ENCODE assay signal across 14 cellular contexts in genomic region chr12:77047341-77048202, GRCh38. TPM values are rescaled to one million over a fixed set of nuclear protein-coding genes. Genes with fewer than 3 reads are reported as not detected.
DNase-seq lines count a peak whose midpoint lies in the region; ATAC-seq and TF ChIP-seq lines count a peak whose summit lies in the region.
"Had no signal": no experiment of that assay in that cellular context is flagged by ENCODE, and none has a peak within 500 bp of the region (broad histone marks: within the 10 kb centered on the region; RNA-seq: fewer than 3 reads in every experiment).

No MANE protein-coding gene starts in this region.

- H3K4me2 ChIP-seq in OCI-LY3 (ENCODE audit: low read length) (no peak overlapping the region), trophoblast cell (ENCODE audit: low read length) (no peak overlapping the region)

- no peak overlapping the region for H3K27ac ChIP-seq in OCI-LY3 (ENCODE audit: low read length)
- no peak overlapping the region for H3K27ac ChIP-seq in trophoblast cell (ENCODE audit: low read depth, low read length)
- H3K27ac ChIP-seq in psoas muscle: no peak overlapping the region
- H3K27ac ChIP-seq: right lobe of liver had no signal

- WGBS in trophoblast cell (ENCODE audit: extremely low coverage, insufficient coverage, insufficient read length): no CpG with 5 or more reads among the region's 6 CpGs
- 70 to 90% (median 75%) methylated on average over 6 of the region's 6 CpGs for WGBS in psoas muscle, 3 donors

- H2AFZ ChIP-seq in OCI-LY3 (ENCODE audit: low read depth, low read length) (no peak overlapping the region), trophoblast cell (ENCODE audit: insufficient read depth, low read length, poor library complexity) (no peak overlapping the region)

- intact Hi-C loops in psoas muscle (cut with DNase I): no loop called here

- H4K12ac ChIP-seq in trophoblast cell (ENCODE audit: low read depth, low read length): no peak overlapping the region

- H3K4ac ChIP-seq in trophoblast cell (ENCODE audit: low read depth, low read length): no peak overlapping the region

- H3K27me3 ChIP-seq in OCI-LY3 (ENCODE audit: low read depth, low read length) (no peaks in the 10 kb centered on the region), trophoblast cell (ENCODE audit: insufficient read depth, low read length) (no peaks in the 10 kb centered on the region), psoas muscle (ENCODE audit: insufficient read depth in 3 of 3, low read length in 2 of 3) (no peaks in the 10 kb centered on the region)
- H3K27me3 ChIP-seq: MG63, right lobe of liver had no signal

- no peak overlapping the region for H2BK12ac ChIP-seq in trophoblast cell (ENCODE audit: low read length)

- peaks cover 7% of the 10 kb centered on the region for H3K4me1 ChIP-seq in OCI-LY3 (ENCODE audit: low read length)
- no peaks in the 10 kb centered on the region for H3K4me1 ChIP-seq in trophoblast cell (ENCODE audit: control insufficient read depth in 1 of 2, insufficient read depth in 2 of 2, low read length in 2 of 2)
- no peaks in the 10 kb centered on the region for H3K4me1 ChIP-seq in psoas muscle
- H3K4me1 ChIP-seq: right lobe of liver had no signal

- H3K79me2 ChIP-seq in OCI-LY3 (ENCODE audit: low read length) (no peaks in the 10 kb centered on the region), trophoblast cell (ENCODE audit: control insufficient read depth, insufficient read depth, low read length, poor library complexity) (no peaks in the 10 kb centered on the region)

- no peak overlapping the region for H3K18ac ChIP-seq in trophoblast cell (ENCODE audit: low read length)

- H3K36me3 ChIP-seq in OCI-LY3 (replicated peaks; ENCODE audit: low read depth, low read length) (peaks cover 17% of the 10 kb centered on the region), trophoblast cell (ENCODE audit: control insufficient read depth in 1 of 2, insufficient read depth in 2 of 2, low read length in 2 of 2) (peaks cover 0 to 13% of the 10 kb centered on the region in 2 experiments), psoas muscle (ENCODE audit: insufficient read depth in 1 of 2, low read depth in 1 of 2) (no peaks in the 10 kb centered on the region)
- H3K36me3 ChIP-seq: right lobe of liver had no signal

- no peak overlapping the region for H2BK120ac ChIP-seq in trophoblast cell (ENCODE audit: insufficient read depth, low read length, poor library complexity)

- no peak overlapping the region for H4K8ac ChIP-seq in trophoblast cell (ENCODE audit: low read depth, low read length)

- H4K91ac ChIP-seq in trophoblast cell (ENCODE audit: low read depth, low read length): no peak overlapping the region

- H2AK5ac ChIP-seq in trophoblast cell (ENCODE audit: low read length): no peak overlapping the region

- no peak overlapping the region for H3K14ac ChIP-seq in trophoblast cell (ENCODE audit: low read length)

- H3K79me1 ChIP-seq in trophoblast cell (ENCODE audit: low read length): no peaks in the 10 kb centered on the region

- no peak overlapping the region for H3K23ac ChIP-seq in trophoblast cell (ENCODE audit: low read length)

- H3K9me3 ChIP-seq in OCI-LY3 (ENCODE audit: insufficient read depth, low read length) (no peaks in the 10 kb centered on the region), trophoblast cell (ENCODE audit: insufficient read depth, low read depth, low read length) (no peaks in the 10 kb centered on the region), psoas muscle (no peaks in the 10 kb centered on the region)
- H3K9me3 ChIP-seq: MG63, right lobe of liver had no signal

- no peak overlapping the region for H2BK5ac ChIP-seq in trophoblast cell (ENCODE audit: low read depth, low read length, poor library complexity)

- TF ChIP-seq CTCF in OCI-LY3 (IDR thresholded peaks at IDR 0.05; ENCODE audit: low read depth, low read length) (peak; percentile 21; the same call in 1 of the 2 replicates), epithelial cell of esophagus (IDR thresholded peaks at IDR 0.05; ENCODE audit: insufficient read depth, low read depth, low read length, missing control alignments) (peak; percentile 6), psoas muscle (IDR thresholded peaks at IDR 0.05) (no peak)

- H3K4me3 ChIP-seq in OCI-LY3 (ENCODE audit: low read length) (no peak overlapping the region), epithelial cell of esophagus (ENCODE audit: low read length) (no peak overlapping the region), trophoblast cell (ENCODE audit: low read depth, low read length) (no peak overlapping the region), psoas muscle (no peak overlapping the region)
- H3K4me3 ChIP-seq: MG63, right lobe of liver had no signal

- DNase-seq in EH (ENCODE audit: low read depth) (peak; percentile 31), epithelial cell of esophagus (ENCODE audit: low read depth) (no peak), trophoblast cell (peak; percentile 76 to 88), T1000 (lab: John Stamatoyannopoulos, UW) (no peak), psoas muscle (no peak)
- DNase-seq: activated T-cell treated with anti-CD3 and anti-CD28 coated beads, Interleukin-2, amount 50 U/mL, for 48 hours; HCEC 1CT; left cardiac atrium; MG63; natural killer cell; right lobe of liver had no signal

- H4K20me1 ChIP-seq in OCI-LY3 (ENCODE audit: insufficient read depth, low read length): no peaks in the 10 kb centered on the region

- no peak overlapping the region for H3K9ac ChIP-seq in OCI-LY3 (ENCODE audit: low read length)
- H3K9ac ChIP-seq in trophoblast cell (ENCODE audit: low read length): no peak overlapping the region

- ATAC-seq in psoas muscle (no peak), HG02759 (IDR thresholded peaks at IDR 0.05; ENCODE audit: unreplicated experiment) (no peak)
- ATAC-seq: activated CD4-positive, CD25-positive, alpha-beta regulatory T cell treated with anti-CD3 and anti-CD28 coated beads, Interleukin-2, amount 50 U/mL, for 24 hours; left cardiac atrium; natural killer cell; right lobe of liver had no signal

RNA-seq across cellular contexts. Expression of gene E2F7, which starts 17.8 kb away (rescaled TPM):
- 4.8 and 5.1 TPM in 2 replicates for polyA plus RNA-seq in trophoblast cell (2013)
- under 1 TPM in 2 of 4 donors, not detected in 2; 0.14 to 0.76 TPM for total RNA-seq in psoas muscle
- under 1 TPM in 2 of 3 donors, not detected in 1; 0.03 to 0.04 TPM for polyA plus RNA-seq in psoas muscle

Comparison
In these comparisons a context has a peak if more than half of its experiments do, and no peak if none do; other contexts are left out.
1. DNase-seq: peak in EH (single experiment) and trophoblast cell (2 of 2); none in epithelial cell of esophagus (single experiment), T1000 (single experiment) and psoas muscle (0 of 2).